1 cellular context compared by ENCODE assay signal in genomic region chr12:26493656-26494055, GRCh38.
TF ChIP-seq lines count a peak whose summit lies in the region.

No MANE protein-coding gene starts in this region.

TF ChIP-seq in SK-N-SH, 30 proteins besides CTCF, POLR2A, EP300 and RAD21 (continued from another document):
- TF ChIP-seq TEAD4 (IDR thresholded peaks at IDR 0.05; ENCODE audit: borderline replicate concordance, insufficient read depth) (no peak), IRF3 (IDR thresholded peaks at IDR 0.05; ENCODE audit: low read depth, low read length) (no peak), NRF1 (IDR thresholded peaks at IDR 0.05; ENCODE audit: low read depth, low read length) (no peak), ELF1 (IDR thresholded peaks at IDR 0.05) (no peak), RFX5 (IDR thresholded peaks at IDR 0.05; ENCODE audit: low read length) (no peak), REST (IDR thresholded peaks at IDR 0.05; ENCODE audit: low read depth, low read length) (no peak), POLR2AphosphoS5 (IDR thresholded peaks at IDR 0.05; ENCODE audit: low read depth, low read length) (no peak), GATA2 (CRISPR knock-in tag; IDR thresholded peaks at IDR 0.05) (no peak), EZH2phosphoT487 (IDR thresholded peaks at IDR 0.05; ENCODE audit: borderline replicate concordance, low read depth) (no peak), YY1 (IDR thresholded peaks at IDR 0.05; ENCODE audit: low read depth) (no peak), CHD2 (IDR thresholded peaks at IDR 0.05; ENCODE audit: low read length, partially characterized antibody) (no peak), GABPA (IDR thresholded peaks at IDR 0.05; ENCODE audit: low read depth) (no peak), SIN3A (IDR thresholded peaks at IDR 0.05; ENCODE audit: borderline replicate concordance, low read depth, low read length) (no peak), FOXM1 (IDR thresholded peaks at IDR 0.05; ENCODE audit: low read depth) (no peak), TCF12 (IDR thresholded peaks at IDR 0.05) (no peak), TAF1 (IDR thresholded peaks at IDR 0.05; ENCODE audit: borderline replicate concordance, low read depth, low read length) (no peak)
